Comparison of ENCODE assay signal across 2 cellular contexts in the genomic region with DNA sequence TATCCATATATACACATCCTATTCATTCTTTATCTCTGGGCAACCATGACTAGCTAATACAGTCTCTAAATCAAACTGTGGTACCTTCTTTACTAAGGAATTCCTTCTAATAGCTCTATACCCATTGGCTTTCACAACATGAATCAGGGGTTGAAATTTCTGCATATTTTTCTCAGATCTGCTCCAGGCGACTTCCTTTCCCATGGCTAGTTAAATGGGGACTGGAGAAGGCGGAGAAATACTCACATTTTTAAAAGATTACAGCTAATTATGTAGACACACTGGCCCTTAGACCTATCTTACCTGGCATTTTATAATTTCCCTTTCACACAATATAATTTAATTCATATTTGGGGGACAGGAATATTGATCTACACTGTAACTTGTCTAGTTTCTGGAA.
TF ChIP-seq lines count a peak whose summit lies in the region.

No MANE protein-coding gene starts in this region.

TF ChIP-seq in SK-N-SH, 30 proteins besides CTCF, POLR2A, EP300 and RAD21 (continued from another document):
- TF ChIP-seq USF2 (IDR thresholded peaks at IDR 0.05; ENCODE audit: borderline replicate concordance, low read depth, low read length) (no peak), IRF3 (IDR thresholded peaks at IDR 0.05; ENCODE audit: low read depth, low read length) (no peak), TAF1 (IDR thresholded peaks at IDR 0.05; ENCODE audit: borderline replicate concordance, low read depth, low read length) (no peak), FOXJ3 (CRISPR knock-in tag; IDR thresholded peaks at IDR 0.05) (no peak), SIN3A (IDR thresholded peaks at IDR 0.05; ENCODE audit: borderline replicate concordance, low read depth, low read length) (no peak), USF1 (IDR thresholded peaks at IDR 0.05; ENCODE audit: borderline replicate concordance, low read depth) (no peak), REST (IDR thresholded peaks at IDR 0.05; ENCODE audit: low read depth, low read length) (no peak), YY1 (IDR thresholded peaks at IDR 0.05; ENCODE audit: low read depth) (no peak), MAX (IDR thresholded peaks at IDR 0.05; ENCODE audit: low read depth) (no peak)
- TF ChIP-seq, protein P1, sequence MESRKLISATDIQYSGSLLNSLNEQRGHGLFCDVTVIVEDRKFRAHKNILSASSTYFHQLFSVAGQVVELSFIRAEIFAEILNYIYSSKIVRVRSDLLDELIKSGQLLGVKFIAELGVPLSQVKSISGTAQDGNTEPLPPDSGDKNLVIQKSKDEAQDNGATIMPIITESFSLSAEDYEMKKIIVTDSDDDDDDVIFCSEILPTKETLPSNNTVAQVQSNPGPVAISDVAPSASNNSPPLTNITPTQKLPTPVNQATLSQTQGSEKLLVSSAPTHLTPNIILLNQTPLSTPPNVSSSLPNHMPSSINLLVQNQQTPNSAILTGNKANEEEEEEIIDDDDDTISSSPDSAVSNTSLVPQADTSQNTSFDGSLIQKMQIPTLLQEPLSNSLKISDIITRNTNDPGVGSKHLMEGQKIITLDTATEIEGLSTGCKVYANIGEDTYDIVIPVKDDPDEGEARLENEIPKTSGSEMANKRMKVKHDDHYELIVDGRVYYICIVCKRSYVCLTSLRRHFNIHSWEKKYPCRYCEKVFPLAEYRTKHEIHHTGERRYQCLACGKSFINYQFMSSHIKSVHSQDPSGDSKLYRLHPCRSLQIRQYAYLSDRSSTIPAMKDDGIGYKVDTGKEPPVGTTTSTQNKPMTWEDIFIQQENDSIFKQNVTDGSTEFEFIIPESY (IDR thresholded peaks at IDR 0.05; ENCODE audit: borderline replicate concordance, low read depth): no peak

TF ChIP-seq in SK-N-SH treated with all-trans-retinoic acid at 6 μM for 48 hours, 23 proteins besides CTCF, POLR2A, EP300 and RAD21 (continued from another document):
- TF ChIP-seq, protein P2, sequence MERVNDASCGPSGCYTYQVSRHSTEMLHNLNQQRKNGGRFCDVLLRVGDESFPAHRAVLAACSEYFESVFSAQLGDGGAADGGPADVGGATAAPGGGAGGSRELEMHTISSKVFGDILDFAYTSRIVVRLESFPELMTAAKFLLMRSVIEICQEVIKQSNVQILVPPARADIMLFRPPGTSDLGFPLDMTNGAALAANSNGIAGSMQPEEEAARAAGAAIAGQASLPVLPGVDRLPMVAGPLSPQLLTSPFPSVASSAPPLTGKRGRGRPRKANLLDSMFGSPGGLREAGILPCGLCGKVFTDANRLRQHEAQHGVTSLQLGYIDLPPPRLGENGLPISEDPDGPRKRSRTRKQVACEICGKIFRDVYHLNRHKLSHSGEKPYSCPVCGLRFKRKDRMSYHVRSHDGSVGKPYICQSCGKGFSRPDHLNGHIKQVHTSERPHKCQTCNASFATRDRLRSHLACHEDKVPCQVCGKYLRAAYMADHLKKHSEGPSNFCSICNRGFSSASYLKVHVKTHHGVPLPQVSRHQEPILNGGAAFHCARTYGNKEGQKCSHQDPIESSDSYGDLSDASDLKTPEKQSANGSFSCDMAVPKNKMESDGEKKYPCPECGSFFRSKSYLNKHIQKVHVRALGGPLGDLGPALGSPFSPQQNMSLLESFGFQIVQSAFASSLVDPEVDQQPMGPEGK (CRISPR knock-in tag; IDR thresholded peaks at IDR 0.05; ENCODE audit: borderline replicate concordance): no peak
- TF ChIP-seq TOX (CRISPR knock-in tag; IDR thresholded peaks at IDR 0.05; ENCODE audit: borderline replicate concordance) (no peak), TSHZ2 (CRISPR knock-in tag; IDR thresholded peaks at IDR 0.05) (no peak), SNAI2 (CRISPR knock-in tag; IDR thresholded peaks at IDR 0.05) (no peak), ZFP30 (CRISPR knock-in tag; IDR thresholded peaks at IDR 0.05) (no peak), ZFP3 (CRISPR knock-in tag; IDR thresholded peaks at IDR 0.05) (no peak), ZC3H10 (CRISPR knock-in tag; IDR thresholded peaks at IDR 0.05) (no peak), PPARA (CRISPR knock-in tag; IDR thresholded peaks at IDR 0.05; ENCODE audit: borderline replicate concordance) (no peak)
- TF ChIP-seq, protein P3, sequence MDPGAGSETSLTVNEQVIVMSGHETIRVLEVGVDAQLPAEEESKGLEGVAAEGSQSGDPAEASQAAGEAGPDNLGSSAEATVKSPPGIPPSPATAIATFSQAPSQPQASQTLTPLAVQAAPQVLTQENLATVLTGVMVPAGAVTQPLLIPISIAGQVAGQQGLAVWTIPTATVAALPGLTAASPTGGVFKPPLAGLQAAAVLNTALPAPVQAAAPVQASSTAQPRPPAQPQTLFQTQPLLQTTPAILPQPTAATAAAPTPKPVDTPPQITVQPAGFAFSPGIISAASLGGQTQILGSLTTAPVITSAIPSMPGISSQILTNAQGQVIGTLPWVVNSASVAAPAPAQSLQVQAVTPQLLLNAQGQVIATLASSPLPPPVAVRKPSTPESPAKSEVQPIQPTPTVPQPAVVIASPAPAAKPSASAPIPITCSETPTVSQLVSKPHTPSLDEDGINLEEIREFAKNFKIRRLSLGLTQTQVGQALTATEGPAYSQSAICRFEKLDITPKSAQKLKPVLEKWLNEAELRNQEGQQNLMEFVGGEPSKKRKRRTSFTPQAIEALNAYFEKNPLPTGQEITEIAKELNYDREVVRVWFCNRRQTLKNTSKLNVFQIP (CRISPR knock-in tag; IDR thresholded peaks at IDR 0.05; ENCODE audit: borderline replicate concordance, low read depth): no peak
